ENCODE assay signal across 11 cellular contexts in the genomic region with DNA sequence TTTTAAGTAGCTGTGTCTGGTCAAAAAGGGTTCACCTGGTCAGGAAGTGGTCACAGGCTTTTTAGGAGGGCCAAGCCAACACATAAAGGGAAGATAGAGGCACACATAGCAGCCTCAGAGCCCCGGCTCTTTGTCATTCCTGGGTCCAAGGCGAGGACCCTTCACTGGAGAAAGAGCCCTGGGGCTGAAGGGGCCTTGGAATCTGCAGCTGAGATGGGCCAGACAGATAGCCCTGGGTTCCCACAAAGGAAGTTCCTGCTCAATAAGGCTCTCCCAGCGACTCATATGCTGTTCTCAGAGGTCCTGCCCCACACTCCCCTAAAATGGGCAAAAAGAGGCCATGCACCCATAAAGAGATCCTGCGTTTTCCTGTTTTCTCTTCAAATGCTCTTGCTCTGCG.
"Had no signal": no experiment of that assay in that cellular context is flagged by ENCODE, and none has a peak within 500 bp of the region (broad histone marks: within the 10 kb centered on the region; RNA-seq: fewer than 3 reads in every experiment).

No MANE protein-coding gene starts in this region.

- H3K9me3 Mint-ChIP-seq: activated naive CD4-positive, alpha-beta T cell treated with anti-CD3 and anti-CD28 coated beads for 36 hours had no signal

- H3K27ac Mint-ChIP-seq: activated naive CD4-positive, alpha-beta T cell treated with anti-CD3 and anti-CD28 coated beads for 36 hours had no signal

- H3K9me3 ChIP-seq: body of pancreas, colonic mucosa, mucosa of descending colon, neutrophil, vagina had no signal

- ATAC-seq: body of pancreas, esophagus mucosa, mucosa of descending colon had no signal

- DNase-seq: amygdala, body of pancreas, caudate nucleus, colonic mucosa, mucosa of descending colon, T1000, tibial artery had no signal

- H3K36me3 ChIP-seq: colonic mucosa, neutrophil, tibial artery, vagina had no signal

- H3K4me1 ChIP-seq: body of pancreas, colonic mucosa, vagina had no signal

- H3K27ac ChIP-seq: body of pancreas, colonic mucosa, neutrophil, tibial artery, vagina had no signal

- H3K27me3 ChIP-seq: body of pancreas, colonic mucosa, tibial artery, vagina had no signal

- H3K4me3 ChIP-seq: body of pancreas, colonic mucosa, mucosa of descending colon, tibial artery, vagina had no signal
